In the genomic region with DNA sequence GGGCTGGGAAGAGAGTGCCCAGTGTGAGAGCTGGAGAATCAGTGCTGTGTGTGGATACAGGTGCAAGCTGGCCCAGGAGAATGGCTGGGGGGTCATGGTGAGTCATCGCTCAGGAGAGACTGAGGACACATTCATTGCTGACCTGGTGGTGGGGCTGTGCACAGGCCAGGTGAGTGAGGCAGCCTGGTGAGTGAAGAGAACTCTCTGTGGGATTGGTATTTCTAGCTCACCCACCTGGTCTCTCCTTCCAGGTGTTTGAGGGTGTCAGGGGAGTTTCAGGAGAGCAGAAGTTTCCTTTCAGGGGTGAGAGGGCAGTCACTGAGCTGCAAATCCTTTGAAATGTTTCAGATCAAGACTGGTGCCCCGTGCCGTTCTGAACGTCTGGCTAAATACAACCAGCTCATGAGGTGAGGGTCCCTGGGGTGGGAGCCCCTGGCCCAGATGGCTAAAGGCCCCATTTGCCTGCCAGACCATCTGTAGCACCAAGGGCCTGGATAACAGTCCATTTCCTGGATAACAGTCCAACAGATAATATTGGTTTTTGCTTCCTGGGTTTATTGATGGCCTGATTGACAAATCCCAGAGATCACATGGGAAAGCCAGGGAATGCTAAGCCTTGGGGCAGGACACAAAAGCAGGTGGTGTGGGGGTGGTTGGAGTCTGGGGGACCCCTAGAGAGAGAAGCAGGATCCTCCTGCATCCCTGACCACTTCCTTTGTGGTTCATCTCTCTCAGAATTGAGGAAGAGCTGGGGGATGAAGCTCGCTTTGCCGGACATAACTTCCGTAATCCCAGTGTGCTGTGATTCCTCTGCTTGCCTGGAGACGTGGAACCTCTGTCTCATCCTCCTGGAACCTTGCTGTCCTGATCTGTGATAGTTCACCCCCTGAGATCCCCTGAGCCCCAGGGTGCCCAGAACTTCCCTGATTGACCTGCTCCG, we compare ENCODE assay signal across 1 cellular context.
TF ChIP-seq lines count a peak whose summit lies in the region.

No MANE protein-coding gene starts in this region.

TF ChIP-seq in GM12891, 5 proteins besides CTCF, POLR2A, EP300 and RAD21:
- no peak for TF ChIP-seq POLR2AphosphoS5 (IDR thresholded peaks at IDR 0.05; ENCODE audit: low read depth, low read length)
- TF ChIP-seq PAX5 (IDR thresholded peaks at IDR 0.05; ENCODE audit: insufficient read depth, low read length, severe bottlenecking) = no peak
- no peak for TF ChIP-seq POU2F2 (IDR thresholded peaks at IDR 0.05; ENCODE audit: low read depth, low read length)
- no peak for TF ChIP-seq SPI1 (IDR thresholded peaks at IDR 0.05; ENCODE audit: low read depth, low read length)
- TF ChIP-seq TAF1 (IDR thresholded peaks at IDR 0.05; ENCODE audit: low read depth, low read length) = no peak
TF ChIP-seq in GM12891: peak in this region for 0.
